In genomic region chr14:80565001-80565400, GRCh38 we compare ENCODE assay signal across 22 cellular contexts.
DNase-seq lines count a peak whose midpoint lies in the region; ATAC-seq and TF ChIP-seq lines count a peak whose summit lies in the region.
"Had no signal": no experiment of that assay in that cellular context is flagged by ENCODE, and none has a peak within 500 bp of the region (broad histone marks: within the 10 kb centered on the region; RNA-seq: fewer than 3 reads in every experiment).

No MANE protein-coding gene starts in this region.

- no peak overlapping the region for H3K27ac ChIP-seq in GM23338 (ENCODE audit: low read depth)
- H3K27ac ChIP-seq in iPS-20b (ENCODE audit: low read length): no peak overlapping the region
- H3K27ac ChIP-seq in neuronal stem cell (replicated peaks; ENCODE audit: low read length): no peak overlapping the region
- H3K27ac ChIP-seq in uterus: no peak overlapping the region
- H3K27ac ChIP-seq: A549; BLaER1 treated with 17β-estradiol and CSF1 and Interleukin-3, amounts not matched to agents 10 nM and 100 nM had no signal

- H3K27me3 Mint-ChIP-seq in Caco-2 (ENCODE audit: insufficient read depth, unreplicated experiment) (no peaks in the 10 kb centered on the region), GM23338 (ENCODE audit: insufficient read depth, low read depth, poor library complexity) (peaks cover 3% of the 10 kb centered on the region), type B pancreatic cell (no peaks in the 10 kb centered on the region)
- H3K27me3 Mint-ChIP-seq: CD4-positive, alpha-beta T cell; CD8-positive, alpha-beta memory T cell had no signal

- no peak overlapping the region for H4K8ac ChIP-seq in neuronal stem cell (ENCODE audit: low read depth, low read length)

- H3K4me3 ChIP-seq in Caco-2 (ENCODE audit: low read depth, low read length) (no peak overlapping the region), GM23338 (no peak overlapping the region), iPS-20b (ENCODE audit: low read length) (0 out of 2 replicates have a peak overlapping the region, but pooled peaks have one; percentile 5), neuronal stem cell (ENCODE audit: low read length in 2 of 2) (no peak overlapping the region), uterus (no peak overlapping the region)
- H3K4me3 ChIP-seq: A549; BLaER1 treated with 17β-estradiol and CSF1 and Interleukin-3, amounts not matched to agents 10 nM and 100 nM; GM12878 had no signal

- H3K9me3 ChIP-seq in Caco-2 (no peaks in the 10 kb centered on the region), iPS-20b (ENCODE audit: insufficient read depth, low read depth, low read length) (no peaks in the 10 kb centered on the region), neuronal stem cell (replicated peaks in 1 of 2; ENCODE audit: control insufficient read depth in 2 of 2, insufficient read depth in 1 of 2, low read depth in 1 of 2, low read length in 2 of 2) (no peaks in the 10 kb centered on the region), uterus (no peaks in the 10 kb centered on the region)
- H3K9me3 ChIP-seq: A549; BE2C; BLaER1 treated with 17β-estradiol and CSF1 and Interleukin-3, amounts not matched to agents 10 nM and 100 nM had no signal

- no peak overlapping the region for H3K14ac ChIP-seq in neuronal stem cell (ENCODE audit: low read length)

- H3K36me3 Mint-ChIP-seq in Caco-2 (ENCODE audit: insufficient read depth, unreplicated experiment): peaks cover 7% of the 10 kb centered on the region
- no peaks in the 10 kb centered on the region for H3K36me3 Mint-ChIP-seq in GM23338 (ENCODE audit: low read depth)
- H3K36me3 Mint-ChIP-seq in type B pancreatic cell: no peaks in the 10 kb centered on the region

- no peak overlapping the region for H2BK120ac ChIP-seq in neuronal stem cell (ENCODE audit: low read depth, low read length)

- peaks cover 21% of the 10 kb centered on the region for H3K4me1 Mint-ChIP-seq in Caco-2 (ENCODE audit: low read depth, unreplicated experiment)
- peaks cover 17% of the 10 kb centered on the region for H3K4me1 Mint-ChIP-seq in GM23338
- H3K4me1 Mint-ChIP-seq in type B pancreatic cell (ENCODE audit: unreplicated experiment): peaks cover 5% of the 10 kb centered on the region
- H3K4me1 Mint-ChIP-seq: CD14-positive monocyte; CD8-positive, alpha-beta memory T cell had no signal

- H3K4me1 ChIP-seq in Caco-2 (peaks cover 10% of the 10 kb centered on the region), GM23338 (ENCODE audit: insufficient read depth) (peaks cover 14% of the 10 kb centered on the region), iPS-20b (ENCODE audit: insufficient read depth, low read length) (peaks cover 14% of the 10 kb centered on the region), neuronal stem cell (ENCODE audit: control insufficient read depth in 2 of 2, insufficient read depth in 1 of 2, low read depth in 1 of 2, low read length in 2 of 2) (no peaks in the 10 kb centered on the region), uterus (no peaks in the 10 kb centered on the region)
- H3K4me1 ChIP-seq: BE2C; BLaER1 treated with 17β-estradiol and CSF1 and Interleukin-3, amounts not matched to agents 10 nM and 100 nM had no signal

- no peak overlapping the region for H2BK5ac ChIP-seq in neuronal stem cell (ENCODE audit: low read length)

- H3K9me2 ChIP-seq in GM23338 (ENCODE audit: insufficient read depth): no peaks in the 10 kb centered on the region

- no peak for TF ChIP-seq POLR2A in uterus (IDR thresholded peaks at IDR 0.05)

- H4K20me1 ChIP-seq in GM23338 (replicated peaks; ENCODE audit: insufficient read depth): no peaks in the 10 kb centered on the region
- H4K20me1 ChIP-seq: BLaER1 treated with 17β-estradiol and CSF1 and Interleukin-3, amounts not matched to agents 10 nM and 100 nM had no signal

- H3K36me3 ChIP-seq in Caco-2 (ENCODE audit: control insufficient read depth, insufficient read depth, low read length): no peaks in the 10 kb centered on the region
- H3K36me3 ChIP-seq in GM23338 (ENCODE audit: insufficient read depth): no peaks in the 10 kb centered on the region
- no peaks in the 10 kb centered on the region for H3K36me3 ChIP-seq in iPS-20b (ENCODE audit: insufficient read depth, low read depth, low read length)
- H3K36me3 ChIP-seq in neuronal stem cell (replicated peaks in 1 of 2; ENCODE audit: control insufficient read depth in 2 of 2, insufficient read depth in 2 of 2, low read length in 2 of 2): no peaks in the 10 kb centered on the region
- no peaks in the 10 kb centered on the region for H3K36me3 ChIP-seq in uterus
- H3K36me3 ChIP-seq: BE2C had no signal

- DNase-seq in Caco-2 (no peak), GM23338 (ENCODE audit: low spot score) (no peak), type B pancreatic cell (ENCODE audit: extremely low spot score, unreplicated experiment) (no peak), neuronal stem cell (ENCODE audit: low spot score) (no peak), DMS153 treated with DMSO at 0.1 percent for 48 hours (lab: John Stamatoyannopoulos, UW; ENCODE audit: unreplicated experiment) (no peak), uterus (no peak)
- DNase-seq: 8988T; ACHN; AML-193; BE2C; Calu3; CD4-positive, alpha-beta T cell; CD8-positive, alpha-beta memory T cell; DND-41; GDM1; GOT3; HCEC 1CT had no signal

- H3K9ac ChIP-seq in iPS-20b (ENCODE audit: low read depth, low read length) (no peak overlapping the region), neuronal stem cell (ENCODE audit: low read depth, low read length, poor library complexity) (no peak overlapping the region)
- H3K9ac ChIP-seq: BLaER1 treated with 17β-estradiol and CSF1 and Interleukin-3, amounts not matched to agents 10 nM and 100 nM had no signal

- H3K27me3 ChIP-seq in Caco-2 (replicated peaks; ENCODE audit: control insufficient read depth, insufficient read depth, low read length): no peaks in the 10 kb centered on the region
- no peaks in the 10 kb centered on the region for H3K27me3 ChIP-seq in GM23338 (ENCODE audit: insufficient read depth)
- H3K27me3 ChIP-seq in iPS-20b (ENCODE audit: insufficient read depth, low read length): no peaks in the 10 kb centered on the region
- no peaks in the 10 kb centered on the region for H3K27me3 ChIP-seq in neuronal stem cell (ENCODE audit: control insufficient read depth in 3 of 3, insufficient read depth in 3 of 3, low read depth in 1 of 3, low read length in 3 of 3)
- no peaks in the 10 kb centered on the region for H3K27me3 ChIP-seq in uterus
- H3K27me3 ChIP-seq: BE2C; BLaER1 treated with 17β-estradiol and CSF1 and Interleukin-3, amounts not matched to agents 10 nM and 100 nM had no signal

- TF ChIP-seq CTCF in Caco-2 (IDR thresholded peaks at IDR 0.05; ENCODE audit: insufficient read depth in 1 of 2, low read depth in 1 of 2, low read length in 1 of 2, severe bottlenecking in 1 of 2, unreplicated experiment in 1 of 2) (no peak), GM23338 (conservative IDR thresholded peaks at IDR 0.05; ENCODE audit: low read depth in 2 of 2) (no peak), type B pancreatic cell (conservative IDR thresholded peaks at IDR 0.05) (no peak), uterus (IDR thresholded peaks at IDR 0.05) (no peak)

- H2AK5ac ChIP-seq in neuronal stem cell (ENCODE audit: low read depth, low read length): no peak overlapping the region

- no peak overlapping the region for H2BK15ac ChIP-seq in neuronal stem cell (ENCODE audit: low read length)

- H3K4me3 Mint-ChIP-seq in Caco-2 (ENCODE audit: unreplicated experiment) (peak overlapping the region; percentile 8), GM23338 (no peak overlapping the region), type B pancreatic cell (peak overlapping the region; percentile 55)
- H3K4me3 Mint-ChIP-seq: CD14-positive monocyte; CD4-positive, alpha-beta T cell; CD8-positive, alpha-beta memory T cell had no signal

- no peak overlapping the region for H2AFZ ChIP-seq in GM23338
- no peak overlapping the region for H2AFZ ChIP-seq in neuronal stem cell (ENCODE audit: low read length)

- no peak overlapping the region for H3K18ac ChIP-seq in neuronal stem cell (ENCODE audit: low read length)

- no TSS peak for BruUV-seq in Caco-2 (replicated peaks; lab: Mats Ljungman, UMichigan)

- POLR2A ChIA-PET in Caco-2 (lab: Charles Lee): no interaction called here

- WGBS in neuronal stem cell (ENCODE audit: extremely low coverage in 2 of 2, insufficient read length in 2 of 2, insufficient replicate concordance in 1 of 2), 2 donors: no CpG with 5 or more reads among the region's 5 CpGs

- no peak overlapping the region for H3K27ac Mint-ChIP-seq in Caco-2 (ENCODE audit: unreplicated experiment)
- H3K27ac Mint-ChIP-seq in GM23338: no peak overlapping the region
- peak overlapping the region; percentile 51 for H3K27ac Mint-ChIP-seq in type B pancreatic cell
- H3K27ac Mint-ChIP-seq: CD14-positive monocyte; CD4-positive, alpha-beta T cell; CD8-positive, alpha-beta memory T cell had no signal

- H3K9me3 Mint-ChIP-seq in Caco-2 (ENCODE audit: unreplicated experiment) (no peaks in the 10 kb centered on the region), GM23338 (no peaks in the 10 kb centered on the region; the same call in 2 of the 3 replicates), type B pancreatic cell (no peaks in the 10 kb centered on the region)
- H3K9me3 Mint-ChIP-seq: CD4-positive, alpha-beta T cell; CD8-positive, alpha-beta memory T cell had no signal

- peak overlapping the region; percentile 28; the same call in 1 of the 2 replicates for H3K4me2 ChIP-seq in GM23338
- H3K4me2 ChIP-seq in neuronal stem cell (ENCODE audit: insufficient read depth, low read length, poor library complexity, severe bottlenecking): no peak overlapping the region
- H3K4me2 ChIP-seq: A549; BLaER1 treated with 17β-estradiol and CSF1 and Interleukin-3, amounts not matched to agents 10 nM and 100 nM had no signal

- H4K91ac ChIP-seq in neuronal stem cell (ENCODE audit: low read depth, low read length, poor library complexity): no peak overlapping the region

- peak; percentile 34 for ATAC-seq in GM23338
- ATAC-seq: A549, GM12878 had no signal

- CTCF ChIA-PET in Caco-2 (lab: Charles Lee): no interaction called here

- H3F3A ChIP-seq in GM23338 (replicated peaks; ENCODE audit: low read depth): no peaks in the 10 kb centered on the region

- H3K79me1 ChIP-seq in neuronal stem cell (ENCODE audit: low read depth, low read length): no peaks in the 10 kb centered on the region

- intact Hi-C loops in Caco-2 (cut with micrococcal nuclease; ENCODE audit: unreplicated experiment): no loop called here
- intact Hi-C loops in uterus (cut with DNase I; ENCODE audit: low total_unique reads): no loop called here

- no peaks in the 10 kb centered on the region for H3K79me2 ChIP-seq in GM23338 (replicated peaks; ENCODE audit: insufficient read depth)

- H2BK12ac ChIP-seq in neuronal stem cell (ENCODE audit: low read length): no peak overlapping the region

- H3K23ac ChIP-seq in neuronal stem cell (ENCODE audit: low read depth, low read length, poor library complexity): no peak overlapping the region

- H3K4ac ChIP-seq in neuronal stem cell (ENCODE audit: low read length): no peak overlapping the region

TF ChIP-seq in GM23338, 12 proteins besides CTCF, POLR2A, EP300 and RAD21:
- no peak for TF ChIP-seq EZH2 (IDR thresholded peaks at IDR 0.05; ENCODE audit: low read depth, unreplicated experiment)
